Comparison of ENCODE assay signal across 1 cellular context in the genomic region with DNA sequence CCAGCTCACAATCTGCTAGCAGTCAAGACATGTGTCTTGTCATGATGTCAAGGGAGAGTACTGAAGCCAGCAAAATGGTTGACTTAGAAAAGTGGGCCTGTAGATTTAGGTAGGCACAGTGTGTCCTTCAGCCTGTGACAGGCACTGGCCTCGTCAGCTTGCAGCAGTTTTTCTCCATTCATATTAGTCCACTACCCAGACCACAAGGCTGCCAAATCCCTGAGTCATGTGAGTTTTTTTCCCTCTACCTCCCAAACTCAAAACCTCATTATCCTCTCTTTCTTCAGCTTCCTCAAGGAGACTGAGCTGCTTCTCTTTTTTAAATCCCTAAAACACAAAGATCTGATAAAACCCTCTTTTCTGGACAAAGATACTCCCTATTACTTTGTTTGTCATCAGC.
A peak's percentile ranks its signal among the peaks of the same experiment; 100 is the strongest.
TF ChIP-seq lines count a peak whose summit lies in the region.

No MANE protein-coding gene starts in this region.

TF ChIP-seq in IMR-90, 13 proteins besides CTCF, POLR2A, EP300 and RAD21 (continued from another document):
- TF ChIP-seq NFE2L2 (IDR thresholded peaks at IDR 0.05; ENCODE audit: low read depth, low read length): peak; percentile 53; the same call in 1 of the 2 replicates
TF ChIP-seq in IMR-90: peak in this region for 1.
